17 cellular contexts compared by ENCODE assay signal in genomic region chr11:8097062-8097814, GRCh38. TPM values are rescaled to one million over a fixed set of nuclear protein-coding genes. Genes with fewer than 3 reads are reported as not detected.
A peak's percentile ranks its signal among the peaks of the same experiment; 100 is the strongest.
DNase-seq lines count a peak whose midpoint lies in the region; ATAC-seq and TF ChIP-seq lines count a peak whose summit lies in the region.
"Had no signal": no experiment of that assay in that cellular context is flagged by ENCODE, and none has a peak within 500 bp of the region (broad histone marks: within the 10 kb centered on the region; RNA-seq: fewer than 3 reads in every experiment).

No MANE protein-coding gene starts in this region.

- TF ChIP-seq CTCF in osteoblast (IDR thresholded peaks at IDR 0.05; ENCODE audit: extremely low read depth, low read depth, low read length) = no peak
- TF ChIP-seq CTCF in type B pancreatic cell (conservative IDR thresholded peaks at IDR 0.05) = no peak
- TF ChIP-seq CTCF in PC-3 (conservative IDR thresholded peaks at IDR 0.05; ENCODE audit: low read depth, low read length) = no peak

- H3K36me3 ChIP-seq in osteoblast (ENCODE audit: insufficient read depth, low read length) (peaks cover 34% of the 10 kb centered on the region), PC-3 (ENCODE audit: low read depth, low read length) (no peaks in the 10 kb centered on the region)

- H3K79me2 ChIP-seq in osteoblast (ENCODE audit: insufficient read depth, low read length) = no peaks in the 10 kb centered on the region
- no peaks in the 10 kb centered on the region for H3K79me2 ChIP-seq in PC-3 (ENCODE audit: low read length)

- H3K4me2 ChIP-seq in osteoblast (ENCODE audit: insufficient read depth, low read length) (no peak overlapping the region), PC-3 (ENCODE audit: low read length) (no peak overlapping the region)
- H3K4me2 ChIP-seq: BLaER1 treated with 17β-estradiol and CSF1 and Interleukin-3, amounts not matched to agents 10 nM and 100 nM had no signal

- peaks cover 12% of the 10 kb centered on the region for H3K4me1 Mint-ChIP-seq in type B pancreatic cell (ENCODE audit: unreplicated experiment)
- H3K4me1 Mint-ChIP-seq in activated naive CD8-positive, alpha-beta T cell treated with anti-CD3 and anti-CD28 coated beads, Interleukin-2, amount 50 U/mL, for 24 hours = no peaks in the 10 kb centered on the region

- H4K20me1 ChIP-seq in osteoblast (ENCODE audit: insufficient read depth, low read length) (peaks cover 17% of the 10 kb centered on the region), PC-3 (ENCODE audit: low read length) (no peaks in the 10 kb centered on the region)
- H4K20me1 ChIP-seq: BLaER1 treated with 17β-estradiol and CSF1 and Interleukin-3, amounts not matched to agents 10 nM and 100 nM had no signal

- DNase-seq in cardiac septum (ENCODE audit: low spot score) (peak; percentile 50), left cardiac atrium (no peak), amniotic epithelial cell (ENCODE audit: low read depth) (peak; percentile 47), osteoblast (ENCODE audit: insufficient read length, low spot score, missing footprints) (no peak), type B pancreatic cell (ENCODE audit: extremely low spot score, unreplicated experiment) (peak; percentile 56), T-helper 2 cell (no peak), PC-3 (no peak)
- no peak for DNase-seq in activated naive CD8-positive, alpha-beta T cell treated with anti-CD3 and anti-CD28 coated beads, Interleukin-2, amount 50 U/mL, for 24 hours
- DNase-seq: CD8-positive, alpha-beta memory T cell; DMS79 treated with DMSO at 0.1 percent for 48 hours; NCI-H1092; NCI-H146; NCI-H2081; NCI-H524; SIG-M5 had no signal

- H3K27ac ChIP-seq in osteoblast (ENCODE audit: low read depth, low read length) (peak overlapping the region; percentile 60), PC-3 (ENCODE audit: low read length) (no peak overlapping the region)
- H3K27ac ChIP-seq: BLaER1 treated with 17β-estradiol and CSF1 and Interleukin-3, amounts not matched to agents 10 nM and 100 nM had no signal

- CTCF ChIA-PET in PC-3 (lab: Charles Lee) = no interaction called here

- no peaks in the 10 kb centered on the region for H3K9me3 Mint-ChIP-seq in type B pancreatic cell
- H3K9me3 Mint-ChIP-seq in activated naive CD8-positive, alpha-beta T cell treated with anti-CD3 and anti-CD28 coated beads, Interleukin-2, amount 50 U/mL, for 24 hours = no peaks in the 10 kb centered on the region
- H3K9me3 Mint-ChIP-seq: CD8-positive, alpha-beta memory T cell had no signal

- no peaks in the 10 kb centered on the region for H3K9me3 ChIP-seq in osteoblast (ENCODE audit: low read depth, low read length)
- H3K9me3 ChIP-seq in PC-3 (ENCODE audit: low read length) = no peaks in the 10 kb centered on the region
- H3K9me3 ChIP-seq: BLaER1 treated with 17β-estradiol and CSF1 and Interleukin-3, amounts not matched to agents 10 nM and 100 nM had no signal

- no peaks in the 10 kb centered on the region for H3F3A ChIP-seq in PC-3 (ENCODE audit: low read length, unreplicated experiment)

- H3K27me3 ChIP-seq in osteoblast (ENCODE audit: insufficient read depth, low read length) = no peaks in the 10 kb centered on the region
- H3K27me3 ChIP-seq in PC-3 (ENCODE audit: low read length) = no peaks in the 10 kb centered on the region
- H3K27me3 ChIP-seq: BLaER1 treated with 17β-estradiol and CSF1 and Interleukin-3, amounts not matched to agents 10 nM and 100 nM had no signal

- peaks cover 23% of the 10 kb centered on the region for H3K4me1 ChIP-seq in osteoblast (ENCODE audit: insufficient read depth, low read length)
- H3K4me1 ChIP-seq in PC-3 (ENCODE audit: insufficient read depth, low read length) = no peaks in the 10 kb centered on the region

- no peak overlapping the region for H3K27ac Mint-ChIP-seq in type B pancreatic cell
- no peak overlapping the region for H3K27ac Mint-ChIP-seq in activated naive CD8-positive, alpha-beta T cell treated with anti-CD3 and anti-CD28 coated beads, Interleukin-2, amount 50 U/mL, for 24 hours

- peaks cover 12% of the 10 kb centered on the region for H3K36me3 Mint-ChIP-seq in type B pancreatic cell
- no peaks in the 10 kb centered on the region for H3K36me3 Mint-ChIP-seq in activated naive CD8-positive, alpha-beta T cell treated with anti-CD3 and anti-CD28 coated beads, Interleukin-2, amount 50 U/mL, for 24 hours (ENCODE audit: low read depth)

- no peaks in the 10 kb centered on the region for H3K9me2 ChIP-seq in PC-3 (replicated peaks; ENCODE audit: low read length)

- H2AFZ ChIP-seq in osteoblast (ENCODE audit: low read length) (no peak overlapping the region), PC-3 (ENCODE audit: low read length) (no peak overlapping the region)

- no peak for ATAC-seq in left cardiac atrium
- ATAC-seq in activated naive CD8-positive, alpha-beta T cell treated with anti-CD3 and anti-CD28 coated beads, Interleukin-2, amount 50 U/mL, for 24 hours = no peak
- ATAC-seq in PC-3 = no peak

- H3K9ac ChIP-seq in PC-3 (ENCODE audit: low read length) = no peak overlapping the region
- H3K9ac ChIP-seq: BLaER1 treated with 17β-estradiol and CSF1 and Interleukin-3, amounts not matched to agents 10 nM and 100 nM had no signal

- BruUV-seq in PC-3 (replicated peaks; lab: Mats Ljungman, UMichigan) = no TSS peak

- POLR2A ChIA-PET in PC-3 (lab: Charles Lee; ENCODE audit: unreplicated experiment) = no interaction called here

- H3K4me3 ChIP-seq in osteoblast (ENCODE audit: insufficient read depth, low read length) (no peak overlapping the region), PC-3 (ENCODE audit: low read length) (no peak overlapping the region)
- H3K4me3 ChIP-seq: BLaER1 treated with 17β-estradiol and CSF1 and Interleukin-3, amounts not matched to agents 10 nM and 100 nM had no signal

- H3K27me3 Mint-ChIP-seq in type B pancreatic cell = no peaks in the 10 kb centered on the region
- no peaks in the 10 kb centered on the region for H3K27me3 Mint-ChIP-seq in activated naive CD8-positive, alpha-beta T cell treated with anti-CD3 and anti-CD28 coated beads, Interleukin-2, amount 50 U/mL, for 24 hours

- intact Hi-C loops in cardiac septum (cut with DNase I) (loop anchor here (10.0 kb wide), 1 partner anchor 202 kb away; no protein-coding TSS in a partner anchor), left cardiac atrium (cut with DNase I) (loop anchor here in 1 of 2 donors (10.0 kb wide), 1 partner anchor 202 kb away; no protein-coding TSS in a partner anchor), PC-3 (cut with micrococcal nuclease) (no loop called here)

- H3K4me3 Mint-ChIP-seq in type B pancreatic cell = no peak overlapping the region
- no peak overlapping the region for H3K4me3 Mint-ChIP-seq in activated naive CD8-positive, alpha-beta T cell treated with anti-CD3 and anti-CD28 coated beads, Interleukin-2, amount 50 U/mL, for 24 hours
- H3K4me3 Mint-ChIP-seq: CD8-positive, alpha-beta memory T cell had no signal

RNA-seq across cellular contexts. Expression of gene TUB, which starts 16.2 kb away (rescaled TPM):
- total RNA-seq in cardiac septum (12.2 TPM), left cardiac atrium (10 to 100 TPM; 11.6 to 13.1 TPM), osteoblast (19.2 and 23.5 TPM in 2 replicates), type B pancreatic cell (ENCODE audit: low replicate concordance) (11.5 and 28.8 TPM in 2 replicates), PC-3 (2014; rRNA removed) (3.2 and 3.3 TPM in 2 replicates)
- total RNA-seq: HT-29 had no signal

Comparison
In these comparisons a context has a peak if more than half of its experiments do, and no peak if none do; other contexts are left out.
1. DNase-seq: peak in cardiac septum (single experiment), amniotic epithelial cell (single experiment) and type B pancreatic cell (single experiment); none in left cardiac atrium (single experiment), osteoblast (single experiment), T-helper 2 cell (0 of 5), activated naive CD8-positive, alpha-beta T cell treated with anti-CD3 and anti-CD28 coated beads, Interleukin-2, amount 50 U/mL, for 24 hours (single experiment) and PC-3 (single experiment).